ENCODE assay signal across 9 cellular contexts in the genomic region with DNA sequence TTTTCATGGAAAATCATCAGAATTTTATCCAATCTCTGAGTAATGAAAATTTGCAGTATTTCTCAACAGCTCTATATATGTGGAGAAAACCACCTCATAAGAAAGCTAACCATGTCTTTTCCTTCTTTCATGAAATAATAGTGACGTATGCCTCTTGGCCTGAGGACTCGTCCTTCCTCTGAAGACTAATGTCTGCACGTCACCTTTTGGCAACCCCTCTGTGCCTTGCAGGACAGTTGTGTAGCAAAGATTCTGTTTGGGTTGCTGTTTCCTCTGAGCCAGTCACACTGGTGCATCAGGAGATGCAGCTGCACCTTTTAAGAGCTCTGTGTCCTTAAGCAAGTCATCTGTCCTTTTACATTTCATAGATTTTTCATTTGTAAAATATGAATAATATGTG.
"Had no signal": no experiment of that assay in that cellular context is flagged by ENCODE, and none has a peak within 500 bp of the region (broad histone marks: within the 10 kb centered on the region; RNA-seq: fewer than 3 reads in every experiment).

No MANE protein-coding gene starts in this region.

- H3K9me3 Mint-ChIP-seq: GM23338, HFFc6, IgD-negative memory B cell had no signal

- H3K4me2 ChIP-seq: GM23338 had no signal

- ATAC-seq: GM23338, HCT116, HepG2 had no signal

- H3K27ac Mint-ChIP-seq: GM23338, HFFc6, IgD-negative memory B cell had no signal

- H3K4me3 Mint-ChIP-seq: GM23338, HFFc6, IgD-negative memory B cell had no signal

- H3K9me3 ChIP-seq: HAP-1 had no signal

- H3K4me3 ChIP-seq: GM23338, HAP-1 had no signal

- H3K27ac ChIP-seq: HL-60 had no signal

- DNase-seq: H7, HFFc6, KBM-7 had no signal

- H3K36me3 ChIP-seq: HAP-1 had no signal

- H3K27me3 Mint-ChIP-seq: IgD-negative memory B cell had no signal

- H3K36me3 Mint-ChIP-seq: IgD-negative memory B cell had no signal
